Comparison of ENCODE assay signal across 1 cellular context in the genomic region with DNA sequence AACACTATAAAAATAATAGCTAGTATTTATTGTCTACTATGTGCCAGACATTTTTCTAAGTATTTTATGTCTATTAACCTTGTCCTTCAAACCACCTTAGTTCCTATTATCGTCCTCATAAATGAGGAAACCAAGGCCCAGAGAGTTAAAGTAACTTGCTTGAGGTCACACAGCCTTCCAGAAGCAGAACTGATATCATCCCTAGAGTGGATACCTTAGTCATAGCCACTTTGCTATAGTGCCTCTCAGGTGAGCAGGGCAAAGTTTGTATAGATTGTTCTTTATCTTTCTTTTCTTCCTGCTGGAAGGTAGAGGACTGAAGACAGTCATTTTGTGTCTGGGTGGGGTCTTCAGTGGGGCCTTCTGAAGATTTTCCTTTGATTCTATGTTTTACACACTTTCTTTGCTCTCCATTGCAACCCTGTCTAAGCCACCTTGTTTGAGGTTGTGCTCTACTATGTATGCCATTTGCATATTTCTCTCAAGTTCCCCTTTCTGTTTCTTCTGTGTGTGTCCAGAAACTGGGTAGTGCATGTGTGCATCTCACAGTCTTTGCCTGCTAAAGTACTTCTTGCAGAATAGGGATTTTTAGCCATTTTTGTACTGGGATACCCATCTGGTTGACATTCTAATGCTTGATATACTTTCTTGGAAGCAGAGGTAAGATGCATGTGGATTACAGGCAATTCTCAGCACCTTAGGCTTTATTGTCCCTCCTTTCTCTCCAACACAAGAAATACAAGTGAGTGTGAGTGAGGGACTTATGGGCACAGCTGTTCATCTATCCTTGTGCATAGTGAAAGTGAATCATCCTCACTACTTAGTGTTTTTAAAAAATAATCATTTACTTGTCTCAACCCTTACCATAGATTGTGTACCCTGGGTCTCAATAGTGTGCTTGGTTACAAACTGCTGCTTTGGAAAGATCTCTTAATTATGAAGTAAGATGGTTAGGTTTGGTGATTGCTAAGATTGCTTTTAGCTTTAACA.
TF ChIP-seq lines count a peak whose summit lies in the region.

No MANE protein-coding gene starts in this region.

TF ChIP-seq in SK-N-SH, 30 proteins besides CTCF, POLR2A, EP300 and RAD21 (continued from another document):
- TF ChIP-seq RCOR1 (IDR thresholded peaks at IDR 0.05; ENCODE audit: low read length): no peak
- no peak for TF ChIP-seq TAF1 (IDR thresholded peaks at IDR 0.05; ENCODE audit: borderline replicate concordance, low read depth, low read length)
- no peak for TF ChIP-seq RXRA (IDR thresholded peaks at IDR 0.05; ENCODE audit: borderline replicate concordance, low read depth)
